24 cellular contexts compared by ENCODE assay signal in genomic region chr11:133889188-133889587, GRCh38. TPM values are rescaled to one million over a fixed set of nuclear protein-coding genes. Genes with fewer than 3 reads are reported as not detected.
"Had no signal": no experiment of that assay in that cellular context is flagged by ENCODE, and none has a peak within 500 bp of the region (broad histone marks: within the 10 kb centered on the region; RNA-seq: fewer than 3 reads in every experiment).

No MANE protein-coding gene starts in this region.

- H3K9me3 ChIP-seq: MG63, SJSA1 had no signal

- ATAC-seq: HepG2 had no signal

- H3K27ac ChIP-seq: SJSA1, SK-N-MC had no signal

- H3K4me3 ChIP-seq: MG63, SJSA1, SK-N-MC had no signal

- H3K4me1 ChIP-seq: SJSA1 had no signal

- H3K36me3 ChIP-seq: MG63, SJSA1 had no signal

- DNase-seq: IMR-90, Karpas-422, KG1, MG63, NCI-H1092, NCI-H1105 treated with DMSO at 0.1 percent for 48 hours, NCI-H1417 treated with DMSO at 0.1 percent for 48 hours, NCI-H146, NCI-H1694 treated with DMSO at 0.1 percent for 48 hours, NCI-H1930, NCI-H2081, NCI-H2107, NCI-H2227 treated with DMSO at 0.1 percent for 48 hours, NCI-H524, NCI-H526 treated with DMSO at 0.1 percent for 48 hours, NCI-H774, Right ventricle myocardium superior, RPMI8226, SIG-M5 had no signal

- H3K27me3 ChIP-seq: SJSA1 had no signal

RNA-seq across cellular contexts. Expression of gene SPATA19, which starts 43.9 kb away (rescaled TPM):
- total RNA-seq: HepG2, HT1080, IMR-90, NCI-H460, Right ventricle myocardium superior, SJSA1 had no signal
